ENCODE assay signal across 18 cellular contexts in the genomic region with DNA sequence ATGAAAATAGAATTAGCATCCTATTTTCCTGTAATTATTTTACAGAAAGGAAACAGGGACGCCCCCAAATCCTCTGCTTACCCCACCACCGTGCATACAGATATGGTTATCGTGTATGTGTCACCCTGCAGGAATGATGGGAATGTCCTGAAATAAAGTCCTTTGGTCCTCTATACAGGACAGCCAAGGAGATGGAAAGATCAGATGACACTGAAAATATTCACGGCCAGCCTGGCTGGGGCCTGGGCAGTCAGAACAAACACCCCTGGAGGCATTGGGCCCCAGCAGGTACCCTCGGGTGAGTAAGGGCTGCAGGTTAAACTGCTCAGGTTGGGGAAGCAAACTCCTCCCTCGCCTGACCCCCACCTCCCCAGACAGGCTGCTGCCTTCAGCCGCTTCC.
DNase-seq lines count a peak whose midpoint lies in the region; ATAC-seq, FAIRE-seq and TF ChIP-seq lines count a peak whose summit lies in the region.
"Had no signal": no experiment of that assay in that cellular context is flagged by ENCODE, and none has a peak within 500 bp of the region (broad histone marks: within the 10 kb centered on the region; RNA-seq: fewer than 3 reads in every experiment).

No MANE protein-coding gene starts in this region.

- peak; percentile 72 for FAIRE-seq in RCC 7860 (lab: Jason Lieb, UNC)
- FAIRE-seq: bronchial epithelial cell, endometrium had no signal

- H3K27me3 ChIP-seq in skeletal muscle satellite cell (ENCODE audit: control insufficient read depth, insufficient read depth, low read length): no peaks in the 10 kb centered on the region
- H3K27me3 ChIP-seq: tibial nerve had no signal

- ATAC-seq in Right ventricle myocardium superior (ENCODE audit: poor library complexity): no peak
- ATAC-seq: left lung, natural killer cell had no signal

- peak overlapping the region; percentile 70 for H3K9ac ChIP-seq in skeletal muscle satellite cell (ENCODE audit: low read depth, low read length)

- DNase-seq in ELF-1 (ENCODE audit: low read depth, low spot score) (peak; percentile 67), RCC 7860 (ENCODE audit: low spot score) (peak; percentile 76), foreskin fibroblast (peak; percentile 30 to 39), NCI-H2081 treated with DMSO at 0.1 percent for 48 hours (lab: John Stamatoyannopoulos, UW) (no peak), Right ventricle myocardium superior (no peak), HPDE6-E6E7 (ENCODE audit: extremely low spot score) (no peak)
- no peak for DNase-seq in activated CD4-positive, alpha-beta T cell treated with anti-CD3 and anti-CD28 coated beads for 1 hour
- DNase-seq: CD4-positive, alpha-beta memory T cell; GDM1; left lung; natural killer cell; NCI-H2029 treated with DMSO at 0.1 percent for 48 hours; retina; WERI-Rb-1 had no signal

- no peaks in the 10 kb centered on the region for H3K9me3 ChIP-seq in skeletal muscle satellite cell (replicated peaks; ENCODE audit: low read length)
- H3K9me3 ChIP-seq: left lung had no signal

- peaks cover 9% of the 10 kb centered on the region for H3K36me3 ChIP-seq in skeletal muscle satellite cell (ENCODE audit: insufficient read depth, low read length)
- H3K36me3 ChIP-seq: left lung, tibial nerve, WERI-Rb-1 had no signal

- H3K4me3 ChIP-seq in foreskin fibroblast (ENCODE audit: low read depth in 1 of 2, low read length in 2 of 2): no peak overlapping the region
- peak overlapping the region; percentile 9 for H3K4me3 ChIP-seq in skeletal muscle satellite cell (ENCODE audit: low read length)
- H3K4me3 ChIP-seq: left lung, tibial nerve had no signal

- H3K4me2 ChIP-seq in skeletal muscle satellite cell (ENCODE audit: low read length): peak overlapping the region; percentile 57

- peaks cover 62% of the 10 kb centered on the region for H3K4me1 ChIP-seq in skeletal muscle satellite cell (ENCODE audit: control insufficient read depth, insufficient read depth, low read length)
- H3K4me1 ChIP-seq: left lung, tibial nerve had no signal

- no peak for TF ChIP-seq CTCF in foreskin fibroblast (IDR thresholded peaks at IDR 0.05; ENCODE audit: low read depth, low read length)

- intact Hi-C loops in Right ventricle myocardium superior (cut with DNase I): no loop called here

Comparison
In these comparisons a context has a peak if more than half of its experiments do, and no peak if none do; other contexts are left out.
1. DNase-seq: peak in ELF-1 (single experiment), RCC 7860 (single experiment) and foreskin fibroblast (2 of 2); none in activated CD4-positive, alpha-beta T cell treated with anti-CD3 and anti-CD28 coated beads for 1 hour (single experiment), NCI-H2081 treated with DMSO at 0.1 percent for 48 hours (single experiment), Right ventricle myocardium superior (single experiment) and HPDE6-E6E7 (single experiment).